ENCODE assay signal across 8 cellular contexts in the genomic region with DNA sequence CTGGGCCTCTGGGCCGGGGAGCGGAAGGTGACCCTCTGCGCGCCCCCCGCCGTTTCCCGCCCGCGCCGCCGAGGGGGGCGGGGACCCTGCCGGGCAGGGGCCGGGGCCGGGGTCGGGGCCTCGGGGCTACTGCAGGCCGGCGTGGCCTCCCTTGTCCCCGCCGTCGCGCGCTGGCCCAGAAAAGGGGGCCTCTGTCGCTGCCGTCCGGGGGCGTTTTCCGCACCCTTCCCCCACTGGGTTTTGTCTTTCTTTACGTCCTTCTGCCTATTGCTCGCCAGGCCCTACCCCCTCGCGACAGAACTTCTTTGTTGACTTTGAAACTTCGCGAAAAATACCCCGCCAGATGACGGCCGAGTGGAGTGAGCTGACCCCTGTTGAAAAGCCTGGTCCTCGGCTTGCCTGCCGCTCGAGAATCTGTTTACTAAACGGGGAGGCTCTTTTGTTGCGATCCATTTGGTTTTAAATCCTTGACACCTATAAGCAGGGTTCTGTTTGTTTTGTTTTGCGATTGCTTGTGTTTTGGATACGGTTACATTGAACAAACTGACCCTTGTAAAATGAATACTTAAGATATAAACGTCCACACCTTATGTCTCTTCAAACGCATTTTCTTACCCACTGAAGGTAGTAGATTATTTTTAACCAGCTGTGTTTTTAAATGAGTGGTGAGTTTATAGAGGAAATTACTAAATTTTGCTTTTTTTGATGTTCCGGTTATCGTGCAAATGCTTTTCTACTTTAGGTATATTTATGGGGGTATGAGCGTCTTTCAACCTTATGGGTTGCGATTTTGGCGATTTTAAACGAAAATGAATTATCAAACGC.
DNase-seq lines count a peak whose midpoint lies in the region; ATAC-seq lines count a peak whose summit lies in the region.

No MANE protein-coding gene starts in this region.

- H3K9me3 ChIP-seq in HUES6 (ENCODE audit: control insufficient read depth, insufficient read depth, low read depth, low read length) (no peaks in the 10 kb centered on the region), iPS-20b (ENCODE audit: insufficient read depth, low read depth, low read length) (no peaks in the 10 kb centered on the region)

- DNase-seq in COR-L47 (lab: John Stamatoyannopoulos, UW): peak; percentile 36
- peak; percentile 9 for DNase-seq in SKM-1 (lab: John Stamatoyannopoulos, UW; ENCODE audit: unreplicated experiment)
- DNase-seq in astrocyte of the hippocampus (ENCODE audit: low read depth, low spot score): peak; percentile 58
- DNase-seq in stimulated activated CD4-positive, alpha-beta T cell treated with anti-CD3 and anti-CD28 coated beads, Interleukin-12 subunit alpha, Interleukin-12 subunit beta, amount 100 ng/mL, for 24 hours (ENCODE audit: low read depth in 2 of 2): peak; percentile 24 to 29
- no peak for DNase-seq in foreskin melanocyte

- H3K36me3 ChIP-seq in HUES6 (ENCODE audit: control insufficient read depth, insufficient read depth, low read length) (no peaks in the 10 kb centered on the region), iPS-20b (ENCODE audit: insufficient read depth, low read depth, low read length) (no peaks in the 10 kb centered on the region)

- H3K27ac ChIP-seq in HUES6 (ENCODE audit: low read depth, low read length): peak overlapping the region; percentile 96
- peak overlapping the region; percentile 94 for H3K27ac ChIP-seq in iPS-20b (ENCODE audit: low read length)

- H3K4me3 ChIP-seq in HUES6 (ENCODE audit: low read depth, low read length) (peak overlapping the region; percentile 86), iPS-20b (ENCODE audit: low read length) (peak overlapping the region; percentile 97)

- H3K4me1 ChIP-seq in HUES6 (ENCODE audit: control insufficient read depth, insufficient read depth, low read length): peaks cover 20% of the 10 kb centered on the region
- H3K4me1 ChIP-seq in iPS-20b (ENCODE audit: insufficient read depth, low read length): peaks cover 18% of the 10 kb centered on the region

- peak; percentile 18 for ATAC-seq in GM21381 (IDR thresholded peaks at IDR 0.05; ENCODE audit: unreplicated experiment)

- H3K9ac ChIP-seq in HUES6 (ENCODE audit: low read length): peak overlapping the region; percentile 80
- peak overlapping the region; percentile 92 for H3K9ac ChIP-seq in iPS-20b (ENCODE audit: low read depth, low read length)

- H3K27me3 ChIP-seq in HUES6 (ENCODE audit: control insufficient read depth, insufficient read depth, low read length): no peaks in the 10 kb centered on the region
- peaks cover 14% of the 10 kb centered on the region for H3K27me3 ChIP-seq in iPS-20b (ENCODE audit: insufficient read depth, low read length)
